ENCODE assay signal across 9 cellular contexts in the genomic region with DNA sequence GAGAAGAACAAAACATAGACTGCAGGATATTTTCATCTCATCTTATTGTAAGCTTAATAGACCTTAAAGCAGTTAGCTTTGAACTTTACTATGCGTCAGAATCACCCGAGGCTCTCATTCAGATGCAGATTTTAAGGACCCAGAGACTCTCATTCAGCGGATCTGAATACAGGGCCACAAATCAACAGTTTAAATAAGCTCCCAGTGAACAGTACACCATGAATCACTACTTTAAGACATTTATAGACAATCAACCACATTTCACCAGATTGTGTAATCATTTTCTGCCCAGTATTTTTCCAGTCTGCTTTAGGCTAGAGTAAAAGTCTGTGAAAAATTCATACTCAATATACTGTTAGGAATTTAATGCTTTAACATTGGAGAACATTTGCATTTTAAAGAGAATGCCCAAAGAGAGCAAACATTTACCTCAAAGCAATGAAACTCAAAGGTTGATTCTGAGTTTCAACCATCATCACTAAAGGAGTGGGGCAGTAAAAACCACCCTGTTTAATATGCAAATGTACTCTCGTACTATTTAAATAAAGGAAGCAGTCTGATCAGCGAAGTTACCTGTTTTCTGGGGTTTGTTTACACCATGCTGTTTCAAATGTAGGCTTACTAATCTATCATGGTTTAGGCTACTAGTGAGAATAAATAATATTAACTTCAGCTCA. TPM values are rescaled to one million over a fixed set of nuclear protein-coding genes. Genes with fewer than 3 reads are reported as not detected.
DNase-seq lines count a peak whose midpoint lies in the region; ATAC-seq and TF ChIP-seq lines count a peak whose summit lies in the region.
"Had no signal": no experiment of that assay in that cellular context is flagged by ENCODE, and none has a peak within 500 bp of the region (broad histone marks: within the 10 kb centered on the region; RNA-seq: fewer than 3 reads in every experiment).

No MANE protein-coding gene starts in this region.

- no peaks in the 10 kb centered on the region for H3K36me3 ChIP-seq in aorta (ENCODE audit: control insufficient read depth in 1 of 2, insufficient read depth in 2 of 2, low read length in 1 of 2)
- no peaks in the 10 kb centered on the region for H3K36me3 ChIP-seq in esophagus muscularis mucosa
- H3K36me3 ChIP-seq in Peyer's patch: no peaks in the 10 kb centered on the region

- ATAC-seq in GM21381 (IDR thresholded peaks at IDR 0.05; ENCODE audit: unreplicated experiment): peak; percentile 65
- peak; percentile 36 for ATAC-seq in stimulated activated naive CD8-positive, alpha-beta T cell treated with anti-CD3 and anti-CD28 coated beads, Interleukin-15, Interleukin-2, amounts not matched to agents 100 U/mL and 50 U/mL, for 24 hours
- no peak for ATAC-seq in aorta (ENCODE audit: low FRiP score)
- no peak for ATAC-seq in HG02970 (IDR thresholded peaks at IDR 0.05; ENCODE audit: low FRiP score, unreplicated experiment)

- peaks cover 2% of the 10 kb centered on the region for H3K9me3 ChIP-seq in aorta (ENCODE audit: control insufficient read depth, low read length)
- H3K9me3 ChIP-seq in esophagus muscularis mucosa: no peaks in the 10 kb centered on the region
- H3K9me3 ChIP-seq in Peyer's patch: no peaks in the 10 kb centered on the region

- no peak for TF ChIP-seq POLR2A in esophagus muscularis mucosa (IDR thresholded peaks at IDR 0.05; ENCODE audit: low read depth)
- TF ChIP-seq POLR2A in Peyer's patch (IDR thresholded peaks at IDR 0.05): no peak

- no peak overlapping the region for H3K4me3 ChIP-seq in epithelial cell of esophagus (ENCODE audit: low read length)
- H3K4me3 ChIP-seq in aorta (ENCODE audit: low read length in 2 of 2): no peak overlapping the region
- no peak overlapping the region for H3K4me3 ChIP-seq in esophagus muscularis mucosa
- no peak overlapping the region for H3K4me3 ChIP-seq in Peyer's patch

- intact Hi-C loops in aorta (cut with DNase I) (no loop called here), esophagus muscularis mucosa (cut with DNase I) (no loop called here)

- H3K27me3 ChIP-seq in aorta (ENCODE audit: control insufficient read depth in 1 of 2, insufficient read depth in 2 of 2, low read length in 1 of 2) (no peaks in the 10 kb centered on the region), esophagus muscularis mucosa (no peaks in the 10 kb centered on the region), Peyer's patch (no peaks in the 10 kb centered on the region)

- H3K27ac ChIP-seq in aorta (ENCODE audit: low read depth in 1 of 2, low read length in 2 of 2) (no peak overlapping the region), esophagus muscularis mucosa (replicated peaks in 1 of 4) (no peak overlapping the region), Peyer's patch (no peak overlapping the region)
- H3K27ac ChIP-seq: parathyroid adenoma had no signal

- H3K4me1 ChIP-seq in aorta (ENCODE audit: control insufficient read depth in 1 of 2, insufficient read depth in 2 of 2, low read length in 2 of 2): no peaks in the 10 kb centered on the region
- peaks cover 0 to 6% (median 0%) of the 10 kb centered on the region in 4 donors for H3K4me1 ChIP-seq in esophagus muscularis mucosa
- H3K4me1 ChIP-seq in Peyer's patch: no peaks in the 10 kb centered on the region
- H3K4me1 ChIP-seq: parathyroid adenoma had no signal

- DNase-seq in M059J (ENCODE audit: low read depth) (peak; percentile 98), epithelial cell of esophagus (ENCODE audit: low read depth) (peak; percentile 81), aorta (no peak), esophagus muscularis mucosa (ENCODE audit: extremely low spot score) (no peak), Peyer's patch (no peak)
- no peak for DNase-seq in stimulated activated naive CD8-positive, alpha-beta T cell treated with anti-CD3 and anti-CD28 coated beads, Interleukin-15, Interleukin-2, amounts not matched to agents 100 U/mL and 50 U/mL, for 24 hours

- TF ChIP-seq CTCF in epithelial cell of esophagus (IDR thresholded peaks at IDR 0.05; ENCODE audit: insufficient read depth, low read depth, low read length, missing control alignments) (no peak), esophagus muscularis mucosa (IDR thresholded peaks at IDR 0.05) (no peak), Peyer's patch (IDR thresholded peaks at IDR 0.05) (no peak)

- WGBS in aorta, 2 donors: 60 to 64% methylated on average over 5 of the region's 5 CpGs
- 79% methylated on average over 5 of the region's 5 CpGs for WGBS in esophagus muscularis mucosa

- TF ChIP-seq EP300 in esophagus muscularis mucosa (IDR thresholded peaks at IDR 0.05): no peak

RNA-seq across cellular contexts. Expression of a gene that starts 11.0 kb away (rescaled TPM):
- total RNA-seq in M059J (2014; rRNA removed; shearing (Covaris generic)): 38.7 and 73.1 TPM in 2 replicates
- under 1 TPM; 0.06 to 0.10 TPM for total RNA-seq in aorta
- under 1 TPM in 1 of 2 donors, not detected in 1; 0.38 TPM for polyA plus RNA-seq in aorta
- total RNA-seq in esophagus muscularis mucosa: under 1 TPM in 3 of 4 donors, not detected in 1; under 0.01 to 0.11 (median under 0.01) TPM
- total RNA-seq in Peyer's patch: 1 to 10 TPM in 1 of 4 donors, under 1 TPM in 3; 0.38 to 3.3 (median 0.53) TPM

RNA-seq across cellular contexts. Expression of a gene that starts 31.4 kb away (rescaled TPM):
- 92.5 and 116 TPM in 2 replicates for total RNA-seq in M059J (2014; rRNA removed; shearing (Covaris generic))
- total RNA-seq in aorta (10 to 100 TPM; 21.5 to 27.4 TPM), esophagus muscularis mucosa (10 to 100 TPM; 18.3 to 27.5 (median 22.6) TPM), Peyer's patch (10 to 100 TPM; 25.7 to 34.7 (median 28.3) TPM)
- polyA plus RNA-seq in aorta: 1 to 10 TPM; 3.0 to 5.9 TPM

Comparison
In these comparisons a context has a peak if more than half of its experiments do, and no peak if none do; other contexts are left out.
1. ATAC-seq: peak in GM21381 (single experiment) and stimulated activated naive CD8-positive, alpha-beta T cell treated with anti-CD3 and anti-CD28 coated beads, Interleukin-15, Interleukin-2, amounts not matched to agents 100 U/mL and 50 U/mL, for 24 hours (single experiment); none in aorta (single experiment) and HG02970 (single experiment).
2. DNase-seq: peak in M059J (single experiment) and epithelial cell of esophagus (single experiment); none in stimulated activated naive CD8-positive, alpha-beta T cell treated with anti-CD3 and anti-CD28 coated beads, Interleukin-15, Interleukin-2, amounts not matched to agents 100 U/mL and 50 U/mL, for 24 hours (single experiment), aorta (0 of 2), esophagus muscularis mucosa (single experiment) and Peyer's patch (0 of 3).